ENCODE assay signal across 1 cellular context in the genomic region with DNA sequence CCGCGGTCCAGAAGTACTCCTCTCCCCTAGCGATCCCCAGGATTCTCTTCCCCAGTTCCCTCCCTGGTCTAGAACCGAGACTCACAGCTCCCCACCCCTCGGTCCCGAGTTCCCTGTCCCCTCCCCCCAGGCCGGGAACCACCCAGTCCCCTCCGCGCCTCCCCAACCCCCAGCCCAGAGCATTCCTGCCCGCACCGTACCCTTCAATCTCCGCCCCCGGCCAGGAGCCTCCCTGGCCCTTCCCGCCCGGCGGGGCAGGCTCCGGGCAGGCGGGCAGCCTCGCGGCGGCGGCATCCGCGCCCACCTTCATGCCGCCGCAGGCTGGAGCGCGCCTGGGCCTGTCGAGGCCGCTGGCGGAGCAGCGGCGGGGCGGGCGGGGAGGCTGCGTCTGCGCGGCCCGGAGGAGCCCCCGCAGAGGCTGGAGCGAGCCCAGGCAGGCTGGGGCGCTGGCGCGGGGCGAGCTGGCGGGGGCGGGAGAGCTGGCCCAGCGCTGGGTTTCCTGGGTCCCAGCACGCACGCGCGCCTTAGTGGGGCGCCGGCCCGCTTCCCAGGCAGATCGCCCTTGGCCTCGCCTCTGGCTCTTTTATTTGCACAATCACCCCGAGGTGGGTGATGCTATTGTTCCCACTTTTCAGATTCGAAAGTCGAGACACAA.
TF ChIP-seq lines count a peak whose summit lies in the region.

No MANE protein-coding gene starts in this region.

TF ChIP-seq in HEK293, 187 proteins besides CTCF, POLR2A, EP300 and RAD21 (continued from another document):
- TF ChIP-seq, protein P1, sequence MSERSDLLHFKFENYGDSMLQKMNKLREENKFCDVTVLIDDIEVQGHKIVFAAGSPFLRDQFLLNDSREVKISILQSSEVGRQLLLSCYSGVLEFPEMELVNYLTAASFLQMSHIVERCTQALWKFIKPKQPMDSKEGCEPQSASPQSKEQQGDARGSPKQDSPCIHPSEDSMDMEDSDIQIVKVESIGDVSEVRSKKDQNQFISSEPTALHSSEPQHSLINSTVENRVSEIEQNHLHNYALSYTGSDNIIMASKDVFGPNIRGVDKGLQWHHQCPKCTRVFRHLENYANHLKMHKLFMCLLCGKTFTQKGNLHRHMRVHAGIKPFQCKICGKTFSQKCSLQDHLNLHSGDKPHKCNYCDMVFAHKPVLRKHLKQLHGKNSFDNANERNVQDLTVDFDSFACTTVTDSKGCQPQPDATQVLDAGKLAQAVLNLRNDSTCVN (tag by site-specific recombination; optimal IDR thresholded peaks at IDR 0.05) = peak; percentile 25
- TF ChIP-seq ZNF843 (tag by site-specific recombination; IDR thresholded peaks at IDR 0.05) = 0 out of 2 replicates have a peak, but pooled peaks have one; percentile 15
- no peak; the same call in 1 of the 2 replicates for TF ChIP-seq ZNF501 (tag by site-specific recombination; IDR thresholded peaks at IDR 0.05)
- no peak for TF ChIP-seq ZNF544 (tag by site-specific recombination; IDR thresholded peaks at IDR 0.05)
- TF ChIP-seq ZNF404 (tag by site-specific recombination; IDR thresholded peaks at IDR 0.05) = no peak
- no peak for TF ChIP-seq ZNF140 (tag by site-specific recombination; IDR thresholded peaks at IDR 0.05)
- TF ChIP-seq, protein P2, sequence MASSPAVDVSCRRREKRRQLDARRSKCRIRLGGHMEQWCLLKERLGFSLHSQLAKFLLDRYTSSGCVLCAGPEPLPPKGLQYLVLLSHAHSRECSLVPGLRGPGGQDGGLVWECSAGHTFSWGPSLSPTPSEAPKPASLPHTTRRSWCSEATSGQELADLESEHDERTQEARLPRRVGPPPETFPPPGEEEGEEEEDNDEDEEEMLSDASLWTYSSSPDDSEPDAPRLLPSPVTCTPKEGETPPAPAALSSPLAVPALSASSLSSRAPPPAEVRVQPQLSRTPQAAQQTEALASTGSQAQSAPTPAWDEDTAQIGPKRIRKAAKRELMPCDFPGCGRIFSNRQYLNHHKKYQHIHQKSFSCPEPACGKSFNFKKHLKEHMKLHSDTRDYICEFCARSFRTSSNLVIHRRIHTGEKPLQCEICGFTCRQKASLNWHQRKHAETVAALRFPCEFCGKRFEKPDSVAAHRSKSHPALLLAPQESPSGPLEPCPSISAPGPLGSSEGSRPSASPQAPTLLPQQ (tag by site-specific recombination; IDR thresholded peaks at IDR 0.05) = no peak
